ENCODE assay signal across 2 cellular contexts in the genomic region with DNA sequence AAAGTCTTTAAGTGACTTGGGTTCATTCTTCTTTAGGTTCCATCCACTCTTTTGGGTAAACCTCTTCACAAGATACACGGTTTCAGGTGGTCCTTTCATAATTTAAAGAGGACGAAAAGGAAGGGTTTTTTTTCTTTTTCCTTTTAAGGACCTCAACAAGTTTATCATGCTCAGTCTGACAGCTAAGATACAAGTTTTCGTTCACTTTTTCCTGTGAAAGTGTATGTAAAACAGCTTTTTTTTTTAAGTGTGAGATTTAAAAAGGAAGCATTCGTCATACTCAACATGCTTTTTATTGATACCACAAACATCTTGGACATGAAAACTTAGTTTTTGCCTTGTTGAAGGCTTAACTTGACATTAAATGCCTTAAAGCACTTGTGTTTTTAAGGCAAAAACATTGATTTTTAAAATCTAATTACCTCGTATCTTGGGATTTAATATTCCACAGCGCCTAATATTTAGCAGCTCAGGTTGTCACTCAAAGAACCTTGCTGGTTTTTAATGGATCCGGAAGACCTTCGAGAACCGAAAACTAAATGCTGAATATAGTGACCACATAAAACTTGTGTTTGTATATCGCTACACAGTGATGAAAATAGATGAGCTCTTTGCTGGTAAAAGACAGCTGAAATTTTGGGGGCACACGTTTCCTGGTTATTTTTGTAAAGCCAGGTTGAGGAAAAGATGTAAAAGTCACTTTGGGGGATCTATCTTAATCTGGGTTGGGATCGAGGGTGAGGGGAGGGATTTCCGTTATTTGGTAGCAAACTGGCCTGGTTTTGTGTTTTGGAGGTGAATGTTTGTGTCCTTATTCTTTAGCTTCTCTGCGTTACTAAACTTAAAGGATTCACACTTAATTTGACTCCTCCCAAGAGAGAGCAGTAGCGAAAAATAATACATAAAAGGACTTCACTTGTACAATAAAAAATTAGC.
TF ChIP-seq lines count a peak whose summit lies in the region.

No MANE protein-coding gene starts in this region.

TF ChIP-seq in SK-N-SH, 30 proteins besides CTCF, POLR2A, EP300 and RAD21 (continued from another document):
- no peak for TF ChIP-seq FOXM1 (IDR thresholded peaks at IDR 0.05; ENCODE audit: low read depth)
- no peak for TF ChIP-seq GABPA (IDR thresholded peaks at IDR 0.05; ENCODE audit: low read depth)
- TF ChIP-seq RXRA (IDR thresholded peaks at IDR 0.05; ENCODE audit: borderline replicate concordance, low read depth), result no peak
- no peak for TF ChIP-seq GATA2 (CRISPR knock-in tag; IDR thresholded peaks at IDR 0.05)
- no peak for TF ChIP-seq TEAD4 (IDR thresholded peaks at IDR 0.05; ENCODE audit: borderline replicate concordance, insufficient read depth)
- no peak for TF ChIP-seq EZH2phosphoT487 (IDR thresholded peaks at IDR 0.05; ENCODE audit: borderline replicate concordance, low read depth)
- no peak for TF ChIP-seq CHD2 (IDR thresholded peaks at IDR 0.05; ENCODE audit: low read length, partially characterized antibody)
- no peak for TF ChIP-seq ELF1 (IDR thresholded peaks at IDR 0.05)
- no peak for TF ChIP-seq TAF1 (IDR thresholded peaks at IDR 0.05; ENCODE audit: borderline replicate concordance, low read depth, low read length)
- TF ChIP-seq, protein P1, sequence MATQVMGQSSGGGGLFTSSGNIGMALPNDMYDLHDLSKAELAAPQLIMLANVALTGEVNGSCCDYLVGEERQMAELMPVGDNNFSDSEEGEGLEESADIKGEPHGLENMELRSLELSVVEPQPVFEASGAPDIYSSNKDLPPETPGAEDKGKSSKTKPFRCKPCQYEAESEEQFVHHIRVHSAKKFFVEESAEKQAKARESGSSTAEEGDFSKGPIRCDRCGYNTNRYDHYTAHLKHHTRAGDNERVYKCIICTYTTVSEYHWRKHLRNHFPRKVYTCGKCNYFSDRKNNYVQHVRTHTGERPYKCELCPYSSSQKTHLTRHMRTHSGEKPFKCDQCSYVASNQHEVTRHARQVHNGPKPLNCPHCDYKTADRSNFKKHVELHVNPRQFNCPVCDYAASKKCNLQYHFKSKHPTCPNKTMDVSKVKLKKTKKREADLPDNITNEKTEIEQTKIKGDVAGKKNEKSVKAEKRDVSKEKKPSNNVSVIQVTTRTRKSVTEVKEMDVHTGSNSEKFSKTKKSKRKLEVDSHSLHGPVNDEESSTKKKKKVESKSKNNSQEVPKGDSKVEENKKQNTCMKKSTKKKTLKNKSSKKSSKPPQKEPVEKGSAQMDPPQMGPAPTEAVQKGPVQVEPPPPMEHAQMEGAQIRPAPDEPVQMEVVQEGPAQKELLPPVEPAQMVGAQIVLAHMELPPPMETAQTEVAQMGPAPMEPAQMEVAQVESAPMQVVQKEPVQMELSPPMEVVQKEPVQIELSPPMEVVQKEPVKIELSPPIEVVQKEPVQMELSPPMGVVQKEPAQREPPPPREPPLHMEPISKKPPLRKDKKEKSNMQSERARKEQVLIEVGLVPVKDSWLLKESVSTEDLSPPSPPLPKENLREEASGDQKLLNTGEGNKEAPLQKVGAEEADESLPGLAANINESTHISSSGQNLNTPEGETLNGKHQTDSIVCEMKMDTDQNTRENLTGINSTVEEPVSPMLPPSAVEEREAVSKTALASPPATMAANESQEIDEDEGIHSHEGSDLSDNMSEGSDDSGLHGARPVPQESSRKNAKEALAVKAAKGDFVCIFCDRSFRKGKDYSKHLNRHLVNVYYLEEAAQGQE (IDR thresholded peaks at IDR 0.05; ENCODE audit: low read depth, low read length), result no peak
TF ChIP-seq in SK-N-SH: peak in this region for 0.

TF ChIP-seq in SK-N-SH treated with all-trans-retinoic acid at 6 μM for 48 hours, 23 proteins besides CTCF, POLR2A, EP300 and RAD21 (continued from another document):
- TF ChIP-seq, protein P2, sequence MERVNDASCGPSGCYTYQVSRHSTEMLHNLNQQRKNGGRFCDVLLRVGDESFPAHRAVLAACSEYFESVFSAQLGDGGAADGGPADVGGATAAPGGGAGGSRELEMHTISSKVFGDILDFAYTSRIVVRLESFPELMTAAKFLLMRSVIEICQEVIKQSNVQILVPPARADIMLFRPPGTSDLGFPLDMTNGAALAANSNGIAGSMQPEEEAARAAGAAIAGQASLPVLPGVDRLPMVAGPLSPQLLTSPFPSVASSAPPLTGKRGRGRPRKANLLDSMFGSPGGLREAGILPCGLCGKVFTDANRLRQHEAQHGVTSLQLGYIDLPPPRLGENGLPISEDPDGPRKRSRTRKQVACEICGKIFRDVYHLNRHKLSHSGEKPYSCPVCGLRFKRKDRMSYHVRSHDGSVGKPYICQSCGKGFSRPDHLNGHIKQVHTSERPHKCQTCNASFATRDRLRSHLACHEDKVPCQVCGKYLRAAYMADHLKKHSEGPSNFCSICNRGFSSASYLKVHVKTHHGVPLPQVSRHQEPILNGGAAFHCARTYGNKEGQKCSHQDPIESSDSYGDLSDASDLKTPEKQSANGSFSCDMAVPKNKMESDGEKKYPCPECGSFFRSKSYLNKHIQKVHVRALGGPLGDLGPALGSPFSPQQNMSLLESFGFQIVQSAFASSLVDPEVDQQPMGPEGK (CRISPR knock-in tag; IDR thresholded peaks at IDR 0.05; ENCODE audit: borderline replicate concordance), result no peak
- TF ChIP-seq ESRRG (CRISPR knock-in tag; IDR thresholded peaks at IDR 0.05) (no peak), TCF4 (CRISPR knock-in tag; IDR thresholded peaks at IDR 0.05; ENCODE audit: borderline replicate concordance) (no peak), PPARA (CRISPR knock-in tag; IDR thresholded peaks at IDR 0.05; ENCODE audit: borderline replicate concordance) (no peak)
- TF ChIP-seq, protein P3, sequence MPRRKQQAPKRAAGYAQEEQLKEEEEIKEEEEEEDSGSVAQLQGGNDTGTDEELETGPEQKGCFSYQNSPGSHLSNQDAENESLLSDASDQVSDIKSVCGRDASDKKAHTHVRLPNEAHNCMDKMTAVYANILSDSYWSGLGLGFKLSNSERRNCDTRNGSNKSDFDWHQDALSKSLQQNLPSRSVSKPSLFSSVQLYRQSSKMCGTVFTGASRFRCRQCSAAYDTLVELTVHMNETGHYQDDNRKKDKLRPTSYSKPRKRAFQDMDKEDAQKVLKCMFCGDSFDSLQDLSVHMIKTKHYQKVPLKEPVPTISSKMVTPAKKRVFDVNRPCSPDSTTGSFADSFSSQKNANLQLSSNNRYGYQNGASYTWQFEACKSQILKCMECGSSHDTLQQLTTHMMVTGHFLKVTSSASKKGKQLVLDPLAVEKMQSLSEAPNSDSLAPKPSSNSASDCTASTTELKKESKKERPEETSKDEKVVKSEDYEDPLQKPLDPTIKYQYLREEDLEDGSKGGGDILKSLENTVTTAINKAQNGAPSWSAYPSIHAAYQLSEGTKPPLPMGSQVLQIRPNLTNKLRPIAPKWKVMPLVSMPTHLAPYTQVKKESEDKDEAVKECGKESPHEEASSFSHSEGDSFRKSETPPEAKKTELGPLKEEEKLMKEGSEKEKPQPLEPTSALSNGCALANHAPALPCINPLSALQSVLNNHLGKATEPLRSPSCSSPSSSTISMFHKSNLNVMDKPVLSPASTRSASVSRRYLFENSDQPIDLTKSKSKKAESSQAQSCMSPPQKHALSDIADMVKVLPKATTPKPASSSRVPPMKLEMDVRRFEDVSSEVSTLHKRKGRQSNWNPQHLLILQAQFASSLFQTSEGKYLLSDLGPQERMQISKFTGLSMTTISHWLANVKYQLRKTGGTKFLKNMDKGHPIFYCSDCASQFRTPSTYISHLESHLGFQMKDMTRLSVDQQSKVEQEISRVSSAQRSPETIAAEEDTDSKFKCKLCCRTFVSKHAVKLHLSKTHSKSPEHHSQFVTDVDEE (CRISPR knock-in tag; IDR thresholded peaks at IDR 0.05), result no peak
- TF ChIP-seq, protein P4, sequence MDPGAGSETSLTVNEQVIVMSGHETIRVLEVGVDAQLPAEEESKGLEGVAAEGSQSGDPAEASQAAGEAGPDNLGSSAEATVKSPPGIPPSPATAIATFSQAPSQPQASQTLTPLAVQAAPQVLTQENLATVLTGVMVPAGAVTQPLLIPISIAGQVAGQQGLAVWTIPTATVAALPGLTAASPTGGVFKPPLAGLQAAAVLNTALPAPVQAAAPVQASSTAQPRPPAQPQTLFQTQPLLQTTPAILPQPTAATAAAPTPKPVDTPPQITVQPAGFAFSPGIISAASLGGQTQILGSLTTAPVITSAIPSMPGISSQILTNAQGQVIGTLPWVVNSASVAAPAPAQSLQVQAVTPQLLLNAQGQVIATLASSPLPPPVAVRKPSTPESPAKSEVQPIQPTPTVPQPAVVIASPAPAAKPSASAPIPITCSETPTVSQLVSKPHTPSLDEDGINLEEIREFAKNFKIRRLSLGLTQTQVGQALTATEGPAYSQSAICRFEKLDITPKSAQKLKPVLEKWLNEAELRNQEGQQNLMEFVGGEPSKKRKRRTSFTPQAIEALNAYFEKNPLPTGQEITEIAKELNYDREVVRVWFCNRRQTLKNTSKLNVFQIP (CRISPR knock-in tag; IDR thresholded peaks at IDR 0.05; ENCODE audit: borderline replicate concordance, low read depth), result no peak
